ENCODE assay signal across 32 cellular contexts in genomic region chr1:36613721-36614120, GRCh38.
"Had no signal": no experiment of that assay in that cellular context is flagged by ENCODE, and none has a peak within 500 bp of the region (broad histone marks: within the 10 kb centered on the region; RNA-seq: fewer than 3 reads in every experiment).

No MANE protein-coding gene starts in this region.

- H3K36me3 ChIP-seq: adrenal gland, cardiac muscle cell, colonic mucosa, esophagus squamous epithelium, gastroesophageal sphincter, heart right ventricle had no signal

- H3K9me3 ChIP-seq: adrenal gland, body of pancreas, colonic mucosa, esophagus squamous epithelium, gastroesophageal sphincter, heart right ventricle had no signal

- H3K4me3 ChIP-seq: adrenal gland, body of pancreas, cardiac muscle cell, colonic mucosa, esophagus squamous epithelium, gastroesophageal sphincter, heart right ventricle had no signal

- H3K27me3 Mint-ChIP-seq: activated CD4-positive, alpha-beta memory T cell treated with anti-CD3 and anti-CD28 coated beads, Interleukin-2, amount 10 ng/mL, durations not matched to agents 7 days and 5 days; activated CD4-positive, alpha-beta T cell treated with anti-CD3 and anti-CD28 coated beads, Interleukin-2, amount 10 ng/mL, durations not matched to agents 7 days and 5 days had no signal

- DNase-seq: activated CD4-positive, alpha-beta memory T cell treated with anti-CD3 and anti-CD28 coated beads, Interleukin-2, amount 10 ng/mL, durations not matched to agents 7 days and 5 days; activated CD4-positive, alpha-beta T cell treated with anti-CD3 and anti-CD28 coated beads for 1 hour; activated CD4-positive, alpha-beta T cell treated with anti-CD3 and anti-CD28 coated beads for 4 hours; activated CD4-positive, alpha-beta T cell treated with anti-CD3 and anti-CD28 coated beads, Interleukin-2, amount 10 ng/mL, durations not matched to agents 7 days and 5 days; activated CD4-positive, alpha-beta T cell treated with anti-CD3 and anti-CD28 coated beads, Interleukin-2, amount 50 U/mL, for 4 hours; activated CD8-positive, alpha-beta memory T cell treated with anti-CD3 and anti-CD28 coated beads, Interleukin-2, amount 50 U/mL, for 48 hours; activated gamma-delta T cell; activated naive CD4-positive, alpha-beta T cell; activated naive CD4-positive, alpha-beta T cell treated with anti-CD3 and anti-CD28 coated beads, Interleukin-2, amount 10 ng/mL, durations not matched to agents 7 days and 5 days; activated T-cell treated with anti-CD3 and anti-CD28 coated beads for 4 hours; activated T-cell treated with anti-CD3 and anti-CD28 coated beads, Interleukin-2, amount 50 U/mL, for 24 hours; activated T-cell treated with anti-CD3 and anti-CD28 coated beads, Interleukin-2, amount 50 U/mL, for 72 hours; adrenal gland; amygdala; aorta; body of pancreas; central memory CD4-positive, alpha-beta T cell; cerebellar nuclear complex; colonic mucosa; effector CD8-positive, alpha-beta T cell; esophagus squamous epithelium; foreskin melanocyte; heart right ventricle; T-helper 2 cell had no signal

- H3K27me3 ChIP-seq: adrenal gland, body of pancreas, cardiac muscle cell, colonic mucosa had no signal

- H3K9me3 Mint-ChIP-seq: activated CD4-positive, alpha-beta memory T cell treated with anti-CD3 and anti-CD28 coated beads, Interleukin-2, amount 10 ng/mL, durations not matched to agents 7 days and 5 days; activated CD4-positive, alpha-beta T cell treated with anti-CD3 and anti-CD28 coated beads, Interleukin-2, amount 10 ng/mL, durations not matched to agents 7 days and 5 days; activated naive CD4-positive, alpha-beta T cell treated with anti-CD3 and anti-CD28 coated beads, Interleukin-2, amount 10 ng/mL, durations not matched to agents 7 days and 5 days; activated naive CD4-positive, alpha-beta T cell treated with anti-CD3 and anti-CD28 coated beads, Interleukin-2, amount 50 U/mL, for 72 hours; activated T-cell treated with anti-CD3 and anti-CD28 coated beads, Interleukin-2, amount 50 U/mL, for 24 hours; activated T-cell treated with anti-CD3 and anti-CD28 coated beads, Interleukin-2, amount 50 U/mL, for 72 hours; WTC11 had no signal

- H3K4me1 ChIP-seq: adrenal gland, body of pancreas, colonic mucosa, esophagus squamous epithelium, gastroesophageal sphincter, heart right ventricle had no signal

- H3K4me3 Mint-ChIP-seq: activated CD4-positive, alpha-beta memory T cell treated with anti-CD3 and anti-CD28 coated beads, Interleukin-2, amount 10 ng/mL, durations not matched to agents 7 days and 5 days; activated CD4-positive, alpha-beta T cell treated with anti-CD3 and anti-CD28 coated beads, Interleukin-2, amount 10 ng/mL, durations not matched to agents 7 days and 5 days; activated naive CD4-positive, alpha-beta T cell treated with anti-CD3 and anti-CD28 coated beads, Interleukin-2, amount 10 ng/mL, durations not matched to agents 7 days and 5 days; activated T-cell treated with anti-CD3 and anti-CD28 coated beads, Interleukin-2, amount 50 U/mL, for 24 hours; activated T-cell treated with anti-CD3 and anti-CD28 coated beads, Interleukin-2, amount 50 U/mL, for 72 hours; WTC11 had no signal

- H3K27ac ChIP-seq: adrenal gland, body of pancreas, cardiac muscle cell, colonic mucosa, epithelial cell of prostate, esophagus squamous epithelium, gastroesophageal sphincter, heart right ventricle, VCaP had no signal

- H3K27ac Mint-ChIP-seq: activated CD4-positive, alpha-beta memory T cell treated with anti-CD3 and anti-CD28 coated beads, Interleukin-2, amount 10 ng/mL, durations not matched to agents 7 days and 5 days; activated CD4-positive, alpha-beta T cell treated with anti-CD3 and anti-CD28 coated beads, Interleukin-2, amount 10 ng/mL, durations not matched to agents 7 days and 5 days; activated naive CD4-positive, alpha-beta T cell treated with anti-CD3 and anti-CD28 coated beads, Interleukin-2, amount 10 ng/mL, durations not matched to agents 7 days and 5 days; activated naive CD4-positive, alpha-beta T cell treated with anti-CD3 and anti-CD28 coated beads, Interleukin-2, amount 50 U/mL, for 72 hours; activated T-cell treated with anti-CD3 and anti-CD28 coated beads, Interleukin-2, amount 50 U/mL, for 24 hours; activated T-cell treated with anti-CD3 and anti-CD28 coated beads, Interleukin-2, amount 50 U/mL, for 72 hours; WTC11 had no signal

- FAIRE-seq: endometrium, endothelial cell of umbilical vein had no signal

- H3K4me1 Mint-ChIP-seq: activated CD4-positive, alpha-beta memory T cell treated with anti-CD3 and anti-CD28 coated beads, Interleukin-2, amount 10 ng/mL, durations not matched to agents 7 days and 5 days; activated CD4-positive, alpha-beta T cell treated with anti-CD3 and anti-CD28 coated beads, Interleukin-2, amount 10 ng/mL, durations not matched to agents 7 days and 5 days; activated naive CD4-positive, alpha-beta T cell treated with anti-CD3 and anti-CD28 coated beads, Interleukin-2, amount 10 ng/mL, durations not matched to agents 7 days and 5 days; WTC11 had no signal

- H3K36me3 Mint-ChIP-seq: activated naive CD4-positive, alpha-beta T cell treated with anti-CD3 and anti-CD28 coated beads, Interleukin-2, amount 10 ng/mL, durations not matched to agents 7 days and 5 days; activated naive CD4-positive, alpha-beta T cell treated with anti-CD3 and anti-CD28 coated beads, Interleukin-2, amount 50 U/mL, for 72 hours; WTC11 had no signal

- ATAC-seq: activated naive CD4-positive, alpha-beta T cell treated with anti-CD3 and anti-CD28 coated beads, Interleukin-2, amount 50 U/mL, for 72 hours; activated T-cell treated with anti-CD3 and anti-CD28 coated beads, Interleukin-2, amount 50 U/mL, for 72 hours; body of pancreas; gastroesophageal sphincter; heart right ventricle; WTC11 had no signal
